Comparison of ENCODE assay signal across 16 cellular contexts in genomic region chr17:48500435-48501426, GRCh38. TPM values are rescaled to one million over a fixed set of nuclear protein-coding genes. Genes with fewer than 3 reads are reported as not detected.
A peak's percentile ranks its signal among the peaks of the same experiment; 100 is the strongest.
DNase-seq lines count a peak whose midpoint lies in the region; ATAC-seq, FAIRE-seq and TF ChIP-seq lines count a peak whose summit lies in the region.
"Had no signal": no experiment of that assay in that cellular context is flagged by ENCODE, and none has a peak within 500 bp of the region (broad histone marks: within the 10 kb centered on the region; RNA-seq: fewer than 3 reads in every experiment).

No MANE protein-coding gene starts in this region.

- in situ Hi-C loops in brain microvascular endothelial cell (cut with HindIII; ENCODE audit: low pct_ligation_motif_present, low sequenced_read_pairs): no loop called here

- no peak for TF ChIP-seq EP300 in ovary (IDR thresholded peaks at IDR 0.05)

- peak; percentile 32 for DNase-seq in COR-L47 (lab: John Stamatoyannopoulos, UW)
- no peak for DNase-seq in HTR-8/SVneo (ENCODE audit: insufficient read length, low spot score)
- DNase-seq in brain microvascular endothelial cell: no peak
- no peak for DNase-seq in ovary
- no peak for DNase-seq in pancreas
- DNase-seq in DMS53 (lab: John Stamatoyannopoulos, UW): no peak
- DNase-seq: activated CD4-positive, alpha-beta T cell treated with anti-CD3 and anti-CD28 coated beads for 4 hours; EL; naive B cell; NCI-H526; stimulated activated CD8-positive, alpha-beta memory T cell treated with anti-CD3 and anti-CD28 coated beads, Interleukin-4, amount 100 ng/mL, for 48 hours had no signal

- H3K27me3 ChIP-seq in brain microvascular endothelial cell (replicated peaks) (peaks cover 13% of the 10 kb centered on the region), ovary (no peaks in the 10 kb centered on the region), pancreas (peaks cover 0 to 7% (median 0%) of the 10 kb centered on the region in 4 donors)

- H3K36me3 ChIP-seq in brain microvascular endothelial cell (replicated peaks): no peaks in the 10 kb centered on the region
- H3K36me3 ChIP-seq in mesodermal cell (ENCODE audit: control insufficient read depth, insufficient read depth, low read length): no peaks in the 10 kb centered on the region
- H3K36me3 ChIP-seq in ovary: no peaks in the 10 kb centered on the region
- H3K36me3 ChIP-seq in pancreas: no peaks in the 10 kb centered on the region

- FAIRE-seq in HTR-8/SVneo (lab: Jason Lieb, UNC): peak; percentile 13
- no peak for FAIRE-seq in pancreas (lab: Jason Lieb, UNC)
- FAIRE-seq: bronchial epithelial cell had no signal

- H3K4me3 ChIP-seq in brain microvascular endothelial cell (ENCODE audit: low read depth, low read length) (no peak overlapping the region), mesodermal cell (ENCODE audit: extremely low read depth, insufficient read depth, low read length, poor library complexity, severe bottlenecking) (no peak overlapping the region), ovary (no peak overlapping the region), pancreas (no peak overlapping the region)

- TF ChIP-seq POLR2A in ovary (IDR thresholded peaks at IDR 0.05): no peak

- H3K9me3 ChIP-seq in mesodermal cell (ENCODE audit: control insufficient read depth, low read length) (no peaks in the 10 kb centered on the region), ovary (no peaks in the 10 kb centered on the region), pancreas (no peaks in the 10 kb centered on the region)

- TF ChIP-seq CTCF in brain microvascular endothelial cell (IDR thresholded peaks at IDR 0.05; ENCODE audit: low read depth, low read length, missing control alignments): peak; percentile 12
- no peak for TF ChIP-seq CTCF in ovary (IDR thresholded peaks at IDR 0.05)
- no peak for TF ChIP-seq CTCF in pancreas (IDR thresholded peaks at IDR 0.05)

- H3K4me1 ChIP-seq in mesodermal cell (ENCODE audit: control insufficient read depth, insufficient read depth, low read length, poor library complexity, severe bottlenecking) (peaks cover 60% of the 10 kb centered on the region), ovary (ENCODE audit: insufficient read depth) (no peaks in the 10 kb centered on the region), pancreas (no peaks in the 10 kb centered on the region)

- intact Hi-C loops in ovary (cut with DNase I) (no loop called here), pancreas (cut with DNase I) (no loop called here)

- 51 to 72% methylated on average over 6 to 11 of the region's 12 CpGs for WGBS in mesodermal cell (ENCODE audit: insufficient coverage in 2 of 2), 2 experiments
- WGBS in ovary, 3 donors: 47 to 62% (median 48%) methylated on average over 12 of the region's 12 CpGs
- WGBS in pancreas, 2 donors: 61 to 66% methylated on average over 12 of the region's 12 CpGs

- no peak overlapping the region for H3K27ac ChIP-seq in brain microvascular endothelial cell
- peak overlapping the region; percentile 79 for H3K27ac ChIP-seq in mesodermal cell (ENCODE audit: low read depth, low read length, severe bottlenecking)
- H3K27ac ChIP-seq in ovary: no peak overlapping the region
- H3K27ac ChIP-seq in pancreas: no peak overlapping the region

- ATAC-seq in pancreas: no peak
- ATAC-seq in HG02970 (IDR thresholded peaks at IDR 0.05; ENCODE audit: low FRiP score, unreplicated experiment): no peak

RNA-seq across cellular contexts. Expression of gene HOXB1, which starts 30.1 kb away (rescaled TPM):
- polyA plus RNA-seq in mesodermal cell (2013, experiment 1 of 2): 10.0 TPM
- 14.1 TPM for polyA plus RNA-seq in mesodermal cell (2013, experiment 2 of 2)
- total RNA-seq in ovary (not detected), pancreas (not detected)
- polyA plus RNA-seq in ovary (not detected), pancreas (not detected)
- total RNA-seq: activated T-helper 1 cell treated with anti-CD3 and anti-CD28 coated beads, Interleukin-12 subunit alpha, Interleukin-12 subunit beta, Interleukin-2, Interleukin-4 antibody, amounts not matched to agents 30 ng/mL and 10 ng/mL and 1 ng/mL, durations not matched to agents 14 hours and 24 hours and 36 hours; bronchial epithelial cell; SK-MEL-5 had no signal

RNA-seq across cellular contexts. Expression of gene HOXB2, which starts 44.2 kb away (rescaled TPM):
- polyA plus RNA-seq in mesodermal cell (2013, experiment 1 of 2): 53.6 TPM
- polyA plus RNA-seq in mesodermal cell (2013, experiment 2 of 2): 52.0 TPM
- total RNA-seq in ovary (10 to 100 TPM in 1 of 7 donors, 1 to 10 TPM in 6; 1.5 to 24.5 (median 7.0) TPM), pancreas (1 to 10 TPM in 3 of 6 donors, under 1 TPM in 3; 0.39 to 5.1 (median 1.3) TPM)
- polyA plus RNA-seq in ovary (1 to 10 TPM; 1.2 to 9.1 TPM), pancreas (1 to 10 TPM; 2.2 to 4.6 TPM)
- total RNA-seq: bronchial epithelial cell, SK-MEL-5 had no signal
